7 cellular contexts compared by ENCODE assay signal in the genomic region with DNA sequence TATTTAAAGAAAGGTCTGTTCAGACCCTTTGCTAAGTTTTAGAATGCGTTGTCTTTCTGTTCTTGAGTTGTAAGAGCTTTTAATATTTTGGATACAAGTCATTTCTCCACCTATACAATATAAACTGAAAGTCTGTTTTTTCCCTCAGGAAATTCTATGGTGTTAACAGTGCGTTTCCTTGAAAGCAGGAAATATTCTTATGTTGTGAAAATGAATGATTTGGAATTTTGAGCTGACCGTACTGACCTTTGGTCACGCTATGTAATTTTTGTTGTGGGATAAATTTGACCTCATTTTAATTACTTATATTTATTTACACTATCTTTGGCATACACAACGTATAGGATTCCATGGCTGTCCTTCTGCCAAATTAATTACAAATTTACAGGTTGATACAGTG.
"Had no signal": no experiment of that assay in that cellular context is flagged by ENCODE, and none has a peak within 500 bp of the region (broad histone marks: within the 10 kb centered on the region; RNA-seq: fewer than 3 reads in every experiment).

No MANE protein-coding gene starts in this region.

- DNase-seq: GM23248, GOT3, H7, HFFc6, KG1 had no signal

- H3K9me3 ChIP-seq: HAP-1 had no signal

- H3K4me1 ChIP-seq: HAP-1 had no signal

- ATAC-seq: HCT116 had no signal

- H3K4me3 ChIP-seq: GM23248, HAP-1 had no signal

- H3K27ac ChIP-seq: GM23248 had no signal
